ENCODE assay signal across 2 cellular contexts in the genomic region with DNA sequence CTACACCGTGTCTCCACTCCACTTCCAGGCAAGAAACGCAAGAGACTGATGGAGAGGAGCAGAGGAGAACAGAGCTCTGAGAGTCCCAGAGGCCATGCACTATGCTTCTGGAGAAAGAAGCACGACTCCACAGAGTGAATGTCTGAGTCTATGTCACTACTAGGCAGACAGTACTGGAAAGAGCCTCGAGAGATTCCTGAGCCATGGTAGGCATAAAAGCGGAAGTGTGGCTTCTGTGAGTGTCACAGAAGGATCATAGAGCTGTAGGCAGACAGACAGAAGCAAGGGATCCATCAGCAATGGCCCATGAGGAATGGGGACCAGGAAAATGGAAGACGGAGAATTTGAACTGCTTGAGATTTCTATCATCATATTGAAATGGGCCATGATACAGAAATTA.
TF ChIP-seq lines count a peak whose summit lies in the region.

No MANE protein-coding gene starts in this region.

TF ChIP-seq in IMR-90, 13 proteins besides CTCF, POLR2A, EP300 and RAD21:
- TF ChIP-seq NFE2L2 (IDR thresholded peaks at IDR 0.05; ENCODE audit: low read depth, low read length) (no peak), MAFK (IDR thresholded peaks at IDR 0.05; ENCODE audit: low read depth, low read length) (no peak), MXI1 (IDR thresholded peaks at IDR 0.05; ENCODE audit: borderline replicate concordance, low read depth, low read length) (no peak), RFX5 (IDR thresholded peaks at IDR 0.05; ENCODE audit: low read depth, low read length) (no peak), FOS (IDR thresholded peaks at IDR 0.05; ENCODE audit: low read depth, low read length) (no peak), SMC3 (IDR thresholded peaks at IDR 0.05; ENCODE audit: low read depth, low read length) (no peak), MAZ (IDR thresholded peaks at IDR 0.05; ENCODE audit: borderline replicate concordance, low read depth, low read length) (no peak), CEBPB (IDR thresholded peaks at IDR 0.05; ENCODE audit: low read depth, low read length) (no peak), RCOR1 (IDR thresholded peaks at IDR 0.05; ENCODE audit: insufficient replicate concordance, low read length) (no peak), BHLHE40 (IDR thresholded peaks at IDR 0.05; ENCODE audit: low read depth, low read length) (no peak), CHD1 (IDR thresholded peaks at IDR 0.05; ENCODE audit: low read depth, low read length) (no peak)
- TF ChIP-seq, protein P1, sequence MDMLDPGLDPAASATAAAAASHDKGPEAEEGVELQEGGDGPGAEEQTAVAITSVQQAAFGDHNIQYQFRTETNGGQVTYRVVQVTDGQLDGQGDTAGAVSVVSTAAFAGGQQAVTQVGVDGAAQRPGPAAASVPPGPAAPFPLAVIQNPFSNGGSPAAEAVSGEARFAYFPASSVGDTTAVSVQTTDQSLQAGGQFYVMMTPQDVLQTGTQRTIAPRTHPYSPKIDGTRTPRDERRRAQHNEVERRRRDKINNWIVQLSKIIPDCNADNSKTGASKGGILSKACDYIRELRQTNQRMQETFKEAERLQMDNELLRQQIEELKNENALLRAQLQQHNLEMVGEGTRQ (IDR thresholded peaks at IDR 0.05; ENCODE audit: low read depth, low read length), result no peak
- TF ChIP-seq, protein P2, sequence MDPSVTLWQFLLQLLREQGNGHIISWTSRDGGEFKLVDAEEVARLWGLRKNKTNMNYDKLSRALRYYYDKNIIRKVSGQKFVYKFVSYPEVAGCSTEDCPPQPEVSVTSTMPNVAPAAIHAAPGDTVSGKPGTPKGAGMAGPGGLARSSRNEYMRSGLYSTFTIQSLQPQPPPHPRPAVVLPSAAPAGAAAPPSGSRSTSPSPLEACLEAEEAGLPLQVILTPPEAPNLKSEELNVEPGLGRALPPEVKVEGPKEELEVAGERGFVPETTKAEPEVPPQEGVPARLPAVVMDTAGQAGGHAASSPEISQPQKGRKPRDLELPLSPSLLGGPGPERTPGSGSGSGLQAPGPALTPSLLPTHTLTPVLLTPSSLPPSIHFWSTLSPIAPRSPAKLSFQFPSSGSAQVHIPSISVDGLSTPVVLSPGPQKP (IDR thresholded peaks at IDR 0.05; ENCODE audit: borderline replicate concordance, low read depth, low read length), result no peak

TF ChIP-seq in K562, 482 proteins besides CTCF, POLR2A, EP300 and RAD21:
- TF ChIP-seq HDAC8 (tag; IDR thresholded peaks at IDR 0.05) (no peak), SPI1 (IDR thresholded peaks at IDR 0.05; ENCODE audit: borderline replicate concordance, low read depth, low read length) (peak; percentile 94)
